ENCODE assay signal across 9 cellular contexts in genomic region chr6:34239240-34239825, GRCh38. TPM values are rescaled to one million over a fixed set of nuclear protein-coding genes. Genes with fewer than 3 reads are reported as not detected.
DNase-seq lines count a peak whose midpoint lies in the region; ATAC-seq and TF ChIP-seq lines count a peak whose summit lies in the region.
"Had no signal": no experiment of that assay in that cellular context is flagged by ENCODE, and none has a peak within 500 bp of the region (broad histone marks: within the 10 kb centered on the region; RNA-seq: fewer than 3 reads in every experiment).

No MANE protein-coding gene starts in this region.

- H3K27ac ChIP-seq in colonic mucosa (no peak overlapping the region), neural progenitor cell (peak overlapping the region; percentile 70)

- no peak overlapping the region for H3K27ac Mint-ChIP-seq in neural progenitor cell

- peaks cover 68% of the 10 kb centered on the region for H4K20me1 ChIP-seq in neural progenitor cell (ENCODE audit: low read depth)

- peaks cover 24% of the 10 kb centered on the region for H3K36me3 Mint-ChIP-seq in neural progenitor cell

- DNase-seq in M059J (ENCODE audit: low read depth) (peak; percentile 58), colonic mucosa (peak; percentile 19), neural progenitor cell (ENCODE audit: low spot score) (no peak), T1000 (lab: John Stamatoyannopoulos, UW) (no peak), cerebellar nuclear complex (lab: John Stamatoyannopoulos, UW) (no peak)
- DNase-seq: Kasumi-1, right cardiac atrium had no signal

- H3K27me3 ChIP-seq in colonic mucosa = no peaks in the 10 kb centered on the region
- no peaks in the 10 kb centered on the region for H3K27me3 ChIP-seq in neural progenitor cell

- peak overlapping the region; percentile 100 for H3K4me2 ChIP-seq in neural progenitor cell

- ATAC-seq in HG02642 (IDR thresholded peaks at IDR 0.05; ENCODE audit: poor library complexity, unreplicated experiment) = no peak
- ATAC-seq: right cardiac atrium had no signal

- intact Hi-C loops in colonic mucosa (cut with DNase I) = no loop called here

- H3K79me2 ChIP-seq in neural progenitor cell (ENCODE audit: low read depth) = peaks cover 80% of the 10 kb centered on the region

- no peaks in the 10 kb centered on the region for H3K9me3 Mint-ChIP-seq in neural progenitor cell

- no peak overlapping the region for H2AFZ ChIP-seq in neural progenitor cell (replicated peaks)

- peaks cover 54% of the 10 kb centered on the region for H3K4me1 Mint-ChIP-seq in neural progenitor cell

- no peaks in the 10 kb centered on the region for H3K36me3 ChIP-seq in colonic mucosa
- H3K36me3 ChIP-seq in neural progenitor cell = peaks cover 11% of the 10 kb centered on the region

- peaks cover 87% of the 10 kb centered on the region for H3F3A ChIP-seq in neural progenitor cell (ENCODE audit: low read depth)

- no peaks in the 10 kb centered on the region for H3K9me3 ChIP-seq in colonic mucosa
- H3K9me3 ChIP-seq in neural progenitor cell (ENCODE audit: low read depth) = no peaks in the 10 kb centered on the region

- peak overlapping the region; percentile 93 for H3K4me3 Mint-ChIP-seq in neural progenitor cell

- no peaks in the 10 kb centered on the region for H3K4me1 ChIP-seq in colonic mucosa
- H3K4me1 ChIP-seq in neural progenitor cell = peaks cover 37% of the 10 kb centered on the region

- TF ChIP-seq CTCF in colonic mucosa (IDR thresholded peaks at IDR 0.05) = no peak
- no peak for TF ChIP-seq CTCF in neural progenitor cell (IDR thresholded peaks at IDR 0.05)

- H3K4me3 ChIP-seq in GM08714 (ENCODE audit: low read length) (peak overlapping the region; percentile 81), colonic mucosa (no peak overlapping the region), neural progenitor cell (peak overlapping the region; percentile 98)

- H3K9ac ChIP-seq in colonic mucosa (ENCODE audit: low read depth in 2 of 2, low read length in 2 of 2) (no peak overlapping the region), neural progenitor cell (peak overlapping the region; percentile 91)

- H3K27me3 Mint-ChIP-seq in neural progenitor cell (ENCODE audit: insufficient read depth, low read depth) = peaks cover 4% of the 10 kb centered on the region

RNA-seq across cellular contexts. Expression of gene HMGA1, which starts 2.7 kb away (rescaled TPM):
- 124 and 169 TPM in 2 replicates for total RNA-seq in M059J (2014; rRNA removed; shearing (Covaris generic))
- total RNA-seq in colonic mucosa (100 to 1,000 TPM; 184 to 536 TPM), neural progenitor cell (ENCODE audit: low replicate concordance) (417 and 1,058 TPM in 2 replicates)

RNA-seq across cellular contexts. Expression of gene SMIM29, which starts 9.5 kb away (rescaled TPM):
- 50.5 and 73.3 TPM in 2 replicates for total RNA-seq in M059J (2014; rRNA removed; shearing (Covaris generic))
- total RNA-seq in colonic mucosa (10 to 100 TPM in 1 of 2 donors, 1 to 10 TPM in 1; 8.6 to 12.8 TPM), neural progenitor cell (ENCODE audit: low replicate concordance) (2.4 and 8.9 TPM in 2 replicates)

Comparison
In these comparisons a context has a peak if more than half of its experiments do, and no peak if none do; other contexts are left out.
1. DNase-seq: peak in M059J (single experiment) and colonic mucosa (single experiment); none in neural progenitor cell (single experiment), T1000 (single experiment) and cerebellar nuclear complex (0 of 2).